30 cellular contexts compared by ENCODE assay signal in genomic region chrX:107153005-107153404, GRCh38. TPM values are rescaled to one million over a fixed set of nuclear protein-coding genes. Genes with fewer than 3 reads are reported as not detected.
"Had no signal": no experiment of that assay in that cellular context is flagged by ENCODE, and none has a peak within 500 bp of the region (broad histone marks: within the 10 kb centered on the region; RNA-seq: fewer than 3 reads in every experiment).

No MANE protein-coding gene starts in this region.

- H3K4me3 ChIP-seq: dorsolateral prefrontal cortex, gastrocnemius medialis, lung, prostate gland, right atrium auricular region, smooth muscle cell, suprapubic skin, transverse colon, upper lobe of right lung, uterus had no signal

- H3K27ac ChIP-seq: dorsolateral prefrontal cortex, gastrocnemius medialis, neutrophil, parathyroid adenoma, prostate gland, right atrium auricular region, suprapubic skin, transverse colon, upper lobe of right lung, uterus had no signal

- H3K9ac ChIP-seq: parathyroid adenoma had no signal

- H3K36me3 ChIP-seq: gastrocnemius medialis, neutrophil, prostate gland, right atrium auricular region, suprapubic skin, transverse colon, upper lobe of right lung, uterus had no signal

- H3K27me3 ChIP-seq: gastrocnemius medialis, suprapubic skin, transverse colon, upper lobe of right lung, uterus had no signal

- H3K9me3 ChIP-seq: gastrocnemius medialis, neutrophil, prostate gland, right atrium auricular region, suprapubic skin, transverse colon, upper lobe of right lung, uterus had no signal

- H3K4me1 ChIP-seq: gastrocnemius medialis, parathyroid adenoma, prostate gland, right atrium auricular region, suprapubic skin, transverse colon, upper lobe of right lung, uterus had no signal

- DNase-seq: dorsolateral prefrontal cortex; effector CD4-positive, alpha-beta T cell; foreskin fibroblast; gastrocnemius medialis; head of caudate nucleus; kidney; natural killer cell; stimulated activated CD4-positive, alpha-beta T cell treated with anti-CD3 and anti-CD28 coated beads, Interleukin-12 subunit alpha, Interleukin-12 subunit beta, amount 100 ng/mL, for 4 hours; stimulated activated CD4-positive, alpha-beta T cell treated with anti-CD3 and anti-CD28 coated beads, Interleukin-1b, Interleukin-23, amount 100 ng/mL, for 48 hours; stimulated activated CD4-positive, alpha-beta T cell treated with anti-CD3 and anti-CD28 coated beads, Interleukin-4, amount 100 ng/mL, for 1 hour; stimulated activated CD8-positive, alpha-beta memory T cell treated with anti-CD3 and anti-CD28 coated beads, Interleukin-4, amount 100 ng/mL, for 48 hours; stimulated activated naive CD4-positive, alpha-beta T cell; stimulated activated naive CD8-positive, alpha-beta T cell treated with anti-CD3 and anti-CD28 coated beads, Interleukin-15, amount 100 ng/mL, for 72 hours; transverse colon; upper lobe of right lung; uterus had no signal

- ATAC-seq: esophagus mucosa; gastrocnemius medialis; left lobe of liver; natural killer cell; sciatic nerve; stimulated activated naive CD8-positive, alpha-beta T cell treated with anti-CD3 and anti-CD28 coated beads, Interleukin-15, amount 100 ng/mL, for 72 hours; upper lobe of right lung had no signal

RNA-seq across cellular contexts. Expression of gene NUP62CL, which starts 53.2 kb away (rescaled TPM):
- total RNA-seq: gastrocnemius medialis, glomerular endothelial cell, right atrium auricular region had no signal

RNA-seq across cellular contexts. Expression of gene DNAAF6, which starts 53.4 kb away (rescaled TPM):
- total RNA-seq: esophagus mucosa, gastrocnemius medialis, glomerular endothelial cell, kidney, left lobe of liver, liver, natural killer cell, neural crest cell, omental fat pad, right atrium auricular region, sciatic nerve, smooth muscle cell, suprapubic skin, transverse colon, upper lobe of right lung had no signal
